ENCODE assay signal across 8 cellular contexts in genomic region chr4:128310266-128310697, GRCh38. TPM values are rescaled to one million over a fixed set of nuclear protein-coding genes. Genes with fewer than 3 reads are reported as not detected.
DNase-seq lines count a peak whose midpoint lies in the region; ATAC-seq and TF ChIP-seq lines count a peak whose summit lies in the region.

No MANE protein-coding gene starts in this region.

- H3K36me3 ChIP-seq in endocrine pancreas (ENCODE audit: control insufficient read depth, insufficient read depth, low read length), result no peaks in the 10 kb centered on the region
- peaks cover under 1 to 1% of the 10 kb centered on the region in 2 donors for H3K36me3 ChIP-seq in muscle layer of duodenum (ENCODE audit: control insufficient read depth in 1 of 2, insufficient read depth in 2 of 2, low read length in 2 of 2)
- H3K36me3 ChIP-seq in tibial nerve, result peaks cover 0 to under 1% (median 0%) of the 10 kb centered on the region in 3 donors

- H3K27ac ChIP-seq in muscle layer of duodenum (ENCODE audit: low read length) (peak overlapping the region; percentile 3), tibial nerve (peak overlapping the region in 2 of 4 donors; percentile 8 to 12)

- no peak for ATAC-seq in GM18517 (IDR thresholded peaks at IDR 0.05; ENCODE audit: unreplicated experiment)

- no peak for TF ChIP-seq EP300 in tibial nerve (IDR thresholded peaks at IDR 0.05)

- no peaks in the 10 kb centered on the region for H3K9me3 ChIP-seq in endocrine pancreas (ENCODE audit: control insufficient read depth, low read length)
- H3K9me3 ChIP-seq in muscle layer of duodenum (ENCODE audit: control insufficient read depth in 1 of 2, low read length in 2 of 2), result no peaks in the 10 kb centered on the region
- no peaks in the 10 kb centered on the region for H3K9me3 ChIP-seq in tibial nerve

- H3K4me1 ChIP-seq in endocrine pancreas (ENCODE audit: control insufficient read depth, insufficient read depth, low read length), result no peaks in the 10 kb centered on the region
- H3K4me1 ChIP-seq in muscle layer of duodenum (ENCODE audit: control insufficient read depth in 1 of 2, insufficient read depth in 2 of 2, low read length in 2 of 2), result no peaks in the 10 kb centered on the region
- peaks cover 0 to 7% (median 0%) of the 10 kb centered on the region in 4 donors for H3K4me1 ChIP-seq in tibial nerve

- peak overlapping the region; percentile 17 for H3K9ac ChIP-seq in endocrine pancreas (ENCODE audit: control insufficient read depth, insufficient read depth, low read length)

- no peaks in the 10 kb centered on the region for H3K27me3 ChIP-seq in endocrine pancreas (ENCODE audit: control insufficient read depth, insufficient read depth, low read length)
- no peaks in the 10 kb centered on the region for H3K27me3 ChIP-seq in muscle layer of duodenum (ENCODE audit: low read depth, low read length)
- H3K27me3 ChIP-seq in tibial nerve, result no peaks in the 10 kb centered on the region

- 23 to 44% methylated on average over 6 of the region's 6 CpGs for WGBS in tibial nerve, 2 donors

- TF ChIP-seq CTCF in tibial nerve (IDR thresholded peaks at IDR 0.05), result no peak

- TF ChIP-seq POLR2A in tibial nerve (IDR thresholded peaks at IDR 0.05), result no peak

- H3K4me3 ChIP-seq in endocrine pancreas (ENCODE audit: control insufficient read depth, insufficient read depth, low read length) (no peak overlapping the region), muscle layer of duodenum (ENCODE audit: low read depth in 1 of 2, low read length in 2 of 2) (no peak overlapping the region), tibial nerve (no peak overlapping the region)

- peak; percentile 64 for DNase-seq in DMS153 (lab: John Stamatoyannopoulos, UW)
- DNase-seq in NCI-H510A (lab: John Stamatoyannopoulos, UW), result peak; percentile 35
- no peak for DNase-seq in posterior vena cava (ENCODE audit: low spot score)
- DNase-seq in tibial nerve (ENCODE audit: low spot score in 2 of 2), result no peak
- no peak for DNase-seq in NAMALWA (ENCODE audit: low spot score)

- intact Hi-C loops in posterior vena cava (cut with DNase I), result no loop called here

RNA-seq across cellular contexts. Expression of gene PGRMC2, which starts 22.7 kb away (rescaled TPM):
- 10 to 100 TPM; 69.6 to 77.8 TPM for total RNA-seq in posterior vena cava
- 10 to 100 TPM; 21.8 to 45.9 (median 29.0) TPM for total RNA-seq in tibial nerve

Comparison
In these comparisons a context has a peak if more than half of its experiments do, and no peak if none do; other contexts are left out.
1. DNase-seq: peak in DMS153 (single experiment) and NCI-H510A (single experiment); none in posterior vena cava (single experiment), tibial nerve (0 of 2) and NAMALWA (single experiment).